35 cellular contexts compared by ENCODE assay signal in genomic region chr1:20465187-20465586, GRCh38.
"Had no signal": no experiment of that assay in that cellular context is flagged by ENCODE, and none has a peak within 500 bp of the region (broad histone marks: within the 10 kb centered on the region; RNA-seq: fewer than 3 reads in every experiment).

No MANE protein-coding gene starts in this region.

- ATAC-seq: activated CD4-positive, CD25-positive, alpha-beta regulatory T cell treated with anti-CD3 and anti-CD28 coated beads, Interleukin-2, amount 50 U/mL, for 24 hours; activated CD8-positive, alpha-beta T cell treated with anti-CD3 and anti-CD28 coated beads for 36 hours; activated T-cell treated with anti-CD3 and anti-CD28 coated beads, Interleukin-2, amount 50 U/mL, for 4 hours; activated T-helper 17 cell treated with anti-CD3 and anti-CD28 coated beads, Interleukin-2, amount 50 U/mL, for 72 hours; heart left ventricle; T-helper 17 cell had no signal

- H3K27ac Mint-ChIP-seq: activated B cell treated with CpG ODN at 0.5 μM for 24 hours; activated CD8-positive, alpha-beta T cell treated with anti-CD3 and anti-CD28 coated beads for 36 hours; activated naive CD8-positive, alpha-beta T cell; activated T-helper 17 cell treated with anti-CD3 and anti-CD28 coated beads, Interleukin-2, amount 50 U/mL, for 72 hours; T-helper 17 cell; T-helper 2 cell treated with Interferon-gamma antibody and Interleukin-4, amounts not matched to agents 5 μg/mL and 100 μg/mL, for 36 hours had no signal

- H3K4me1 ChIP-seq: colonic mucosa, esophagus squamous epithelium had no signal

- FAIRE-seq: astrocyte, endometrium, endothelial cell of umbilical vein, frontal cortex had no signal

- H3K9me3 Mint-ChIP-seq: activated B cell treated with CpG ODN at 0.5 μM for 24 hours; activated CD8-positive, alpha-beta T cell treated with anti-CD3 and anti-CD28 coated beads for 36 hours; activated T-cell treated with anti-CD3 and anti-CD28 coated beads, Interleukin-2, amount 50 U/mL, for 4 hours; activated T-helper 17 cell treated with anti-CD3 and anti-CD28 coated beads, Interleukin-2, amount 50 U/mL, for 72 hours; T-helper 2 cell treated with Interferon-gamma antibody and Interleukin-4, amounts not matched to agents 5 μg/mL and 100 μg/mL, for 36 hours had no signal

- H3K4me3 Mint-ChIP-seq: activated B cell treated with CpG ODN at 0.5 μM for 24 hours; activated CD8-positive, alpha-beta T cell treated with anti-CD3 and anti-CD28 coated beads for 36 hours; activated naive CD8-positive, alpha-beta T cell; activated T-cell treated with anti-CD3 and anti-CD28 coated beads, Interleukin-2, amount 50 U/mL, for 4 hours; activated T-helper 17 cell treated with anti-CD3 and anti-CD28 coated beads, Interleukin-2, amount 50 U/mL, for 72 hours; T-helper 17 cell; T-helper 2 cell treated with Interferon-gamma antibody and Interleukin-4, amounts not matched to agents 5 μg/mL and 100 μg/mL, for 36 hours had no signal

- H3K4me3 ChIP-seq: cardiac muscle cell, colonic mucosa, esophagus squamous epithelium, heart left ventricle had no signal

- DNase-seq: activated B cell treated with CpG ODN at 0.5 μM for 24 hours; activated CD4-positive, alpha-beta T cell treated with anti-CD3 and anti-CD28 coated beads for 48 hours; activated CD4-positive, alpha-beta T cell treated with anti-CD3 and anti-CD28 coated beads, Interleukin-2, amount 50 U/mL, for 1 hour; activated CD4-positive, alpha-beta T cell treated with anti-CD3 and anti-CD28 coated beads, Interleukin-2, amount 50 U/mL, for 48 hours; activated CD8-positive, alpha-beta memory T cell treated with anti-CD3 and anti-CD28 coated beads for 24 hours; activated CD8-positive, alpha-beta T cell treated with anti-CD3 and anti-CD28 coated beads for 36 hours; activated effector memory CD4-positive, alpha-beta T cell treated with Interleukin-2 at 50 U/mL for 16 hours; activated gamma-delta T cell treated with Interleukin-2 at 50 U/mL for 16 hours; activated naive CD4-positive, alpha-beta T cell treated with anti-CD3 and anti-CD28 coated beads, Interleukin-2, amount 50 U/mL, for 16 hours; activated naive CD4-positive, alpha-beta T cell treated with Interleukin-2 at 50 U/mL for 16 hours; activated T-cell treated with anti-CD3 and anti-CD28 coated beads, Interleukin-2, amount 50 U/mL, for 4 hours; amniotic stem cell; anterior cingulate cortex; central memory CD4-positive, alpha-beta T cell; cerebellar nuclear complex; colonic mucosa; effector CD8-positive, alpha-beta T cell; esophagus squamous epithelium; foreskin fibroblast; glutamatergic neuron; heart left ventricle; T-helper 1 cell; T-helper 17 cell; T1000; WERI-Rb-1 had no signal

- H3K36me3 Mint-ChIP-seq: activated naive CD8-positive, alpha-beta T cell had no signal

- H3K9me3 ChIP-seq: colonic mucosa, esophagus squamous epithelium, heart left ventricle had no signal

- H3K36me3 ChIP-seq: cardiac muscle cell, colonic mucosa, esophagus squamous epithelium, heart left ventricle, WERI-Rb-1 had no signal

- H3K4me1 Mint-ChIP-seq: activated B cell treated with CpG ODN at 0.5 μM for 24 hours, T-helper 17 cell had no signal

- H3K27ac ChIP-seq: cardiac muscle cell, colonic mucosa, epithelial cell of prostate, esophagus squamous epithelium, heart left ventricle, WERI-Rb-1 had no signal

- H3K27me3 ChIP-seq: colonic mucosa had no signal
